In the genomic region with DNA sequence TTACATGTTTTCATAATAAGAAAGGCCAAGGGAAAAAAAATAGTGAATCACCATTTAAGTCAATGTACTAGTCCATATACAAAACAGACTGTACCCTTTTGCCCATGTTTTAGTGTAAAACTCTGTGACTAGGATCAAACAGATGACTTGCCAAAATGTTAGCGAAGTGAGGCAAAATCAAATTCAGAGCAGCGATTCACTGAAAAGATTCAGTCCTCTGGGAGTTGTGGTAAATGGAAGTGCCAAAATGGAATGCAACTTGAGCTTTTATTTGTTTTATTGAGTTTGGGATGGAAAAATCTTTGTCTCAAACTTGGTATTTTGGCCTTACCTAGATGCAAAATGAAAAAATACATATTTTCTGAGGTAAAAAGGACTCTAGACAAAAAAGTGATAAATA, we compare ENCODE assay signal across 1 cellular context.
TF ChIP-seq lines count a peak whose summit lies in the region.

No MANE protein-coding gene starts in this region.

TF ChIP-seq in WTC11, 78 proteins besides CTCF, POLR2A, EP300 and RAD21 (continued from another document):
- TF ChIP-seq, protein P1, sequence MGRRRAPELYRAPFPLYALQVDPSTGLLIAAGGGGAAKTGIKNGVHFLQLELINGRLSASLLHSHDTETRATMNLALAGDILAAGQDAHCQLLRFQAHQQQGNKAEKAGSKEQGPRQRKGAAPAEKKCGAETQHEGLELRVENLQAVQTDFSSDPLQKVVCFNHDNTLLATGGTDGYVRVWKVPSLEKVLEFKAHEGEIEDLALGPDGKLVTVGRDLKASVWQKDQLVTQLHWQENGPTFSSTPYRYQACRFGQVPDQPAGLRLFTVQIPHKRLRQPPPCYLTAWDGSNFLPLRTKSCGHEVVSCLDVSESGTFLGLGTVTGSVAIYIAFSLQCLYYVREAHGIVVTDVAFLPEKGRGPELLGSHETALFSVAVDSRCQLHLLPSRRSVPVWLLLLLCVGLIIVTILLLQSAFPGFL (CRISPR knock-in tag; IDR thresholded peaks at IDR 0.05; ENCODE audit: borderline replicate concordance), result no peak
